Comparison of ENCODE assay signal across 10 cellular contexts in genomic region chr17:67289174-67289876, GRCh38. TPM values are rescaled to one million over a fixed set of nuclear protein-coding genes. Genes with fewer than 3 reads are reported as not detected.
DNase-seq lines count a peak whose midpoint lies in the region; ATAC-seq and TF ChIP-seq lines count a peak whose summit lies in the region.
"Had no signal": no experiment of that assay in that cellular context is flagged by ENCODE, and none has a peak within 500 bp of the region (broad histone marks: within the 10 kb centered on the region; RNA-seq: fewer than 3 reads in every experiment).

No MANE protein-coding gene starts in this region.

- H2BK12ac ChIP-seq in neuronal stem cell (ENCODE audit: low read length), result no peak overlapping the region

- no peaks in the 10 kb centered on the region for H3K27me3 ChIP-seq in neuronal stem cell (ENCODE audit: control insufficient read depth in 3 of 3, insufficient read depth in 3 of 3, low read depth in 1 of 3, low read length in 3 of 3)

- no peaks in the 10 kb centered on the region for H3K9me3 ChIP-seq in neuronal stem cell (replicated peaks in 1 of 2; ENCODE audit: control insufficient read depth in 2 of 2, insufficient read depth in 1 of 2, low read depth in 1 of 2, low read length in 2 of 2)

- H2BK120ac ChIP-seq in neuronal stem cell (ENCODE audit: low read depth, low read length), result no peak overlapping the region

- H2BK5ac ChIP-seq in neuronal stem cell (ENCODE audit: low read length), result no peak overlapping the region

- H3K23ac ChIP-seq in neuronal stem cell (ENCODE audit: low read depth, low read length, poor library complexity), result no peak overlapping the region

- no peaks in the 10 kb centered on the region for H3K79me1 ChIP-seq in neuronal stem cell (ENCODE audit: low read depth, low read length)

- WGBS in neuronal stem cell (ENCODE audit: extremely low coverage in 2 of 2, insufficient read length in 2 of 2, insufficient replicate concordance in 1 of 2), 2 donors, result no CpG with 5 or more reads among the region's 14 CpGs

- H3K4me1 ChIP-seq in neuronal stem cell (ENCODE audit: control insufficient read depth in 2 of 2, insufficient read depth in 1 of 2, low read depth in 1 of 2, low read length in 2 of 2), result no peaks in the 10 kb centered on the region

- POLR2A ChIA-PET in activated CD4-positive, alpha-beta memory T cell treated with anti-CD3 and anti-CD28 coated beads, Interleukin-2, amount 10 ng/mL, durations not matched to agents 7 days and 5 days (lab: Charles Lee), result interaction anchor here (1.1 kb wide), 1 partner anchor 10 kb away, joined by 3 read pairs; no protein-coding TSS in a partner anchor

- H2AK5ac ChIP-seq in neuronal stem cell (ENCODE audit: low read depth, low read length), result no peak overlapping the region

- no peak overlapping the region for H2BK15ac ChIP-seq in neuronal stem cell (ENCODE audit: low read length)

- no peak overlapping the region for H3K27ac Mint-ChIP-seq in activated CD4-positive, alpha-beta memory T cell treated with anti-CD3 and anti-CD28 coated beads, Interleukin-2, amount 10 ng/mL, durations not matched to agents 7 days and 5 days

- no peak overlapping the region for H3K4me2 ChIP-seq in neuronal stem cell (ENCODE audit: insufficient read depth, low read length, poor library complexity, severe bottlenecking)

- H3K27me3 Mint-ChIP-seq in activated CD4-positive, alpha-beta memory T cell treated with anti-CD3 and anti-CD28 coated beads, Interleukin-2, amount 10 ng/mL, durations not matched to agents 7 days and 5 days, result no peaks in the 10 kb centered on the region

- peak overlapping the region; percentile 90 for H2AFZ ChIP-seq in neuronal stem cell (ENCODE audit: low read length)

- no peaks in the 10 kb centered on the region for H3K36me3 ChIP-seq in neuronal stem cell (replicated peaks in 1 of 2; ENCODE audit: control insufficient read depth in 2 of 2, insufficient read depth in 2 of 2, low read length in 2 of 2)

- DNase-seq in AG08395 (ENCODE audit: low spot score) (peak; percentile 73), NCI-H69 (lab: John Stamatoyannopoulos, UW) (peak; percentile 25), fibroblast of pulmonary artery (ENCODE audit: low read depth) (peak; percentile 96), neuronal stem cell (ENCODE audit: low spot score) (no peak), OCI-M2 (lab: John Stamatoyannopoulos, UW; ENCODE audit: unreplicated experiment) (no peak)
- DNase-seq in activated CD4-positive, alpha-beta memory T cell treated with anti-CD3 and anti-CD28 coated beads, Interleukin-2, amount 10 ng/mL, durations not matched to agents 7 days and 5 days, result no peak
- DNase-seq: CD8-positive, alpha-beta memory T cell; GOT3 had no signal

- no peak overlapping the region for H4K91ac ChIP-seq in neuronal stem cell (ENCODE audit: low read depth, low read length, poor library complexity)

- H3K4me3 Mint-ChIP-seq in activated CD4-positive, alpha-beta memory T cell treated with anti-CD3 and anti-CD28 coated beads, Interleukin-2, amount 10 ng/mL, durations not matched to agents 7 days and 5 days, result no peak overlapping the region

- H4K8ac ChIP-seq in neuronal stem cell (ENCODE audit: low read depth, low read length), result no peak overlapping the region

- no peak overlapping the region for H3K4ac ChIP-seq in neuronal stem cell (ENCODE audit: low read length)

- no peak overlapping the region for H3K27ac ChIP-seq in neuronal stem cell (replicated peaks; ENCODE audit: low read length)

- H3K36me3 Mint-ChIP-seq in activated CD4-positive, alpha-beta memory T cell treated with anti-CD3 and anti-CD28 coated beads, Interleukin-2, amount 10 ng/mL, durations not matched to agents 7 days and 5 days (ENCODE audit: low read depth), result no peaks in the 10 kb centered on the region
- H3K36me3 Mint-ChIP-seq: CD8-positive, alpha-beta memory T cell had no signal

- H3K4me1 Mint-ChIP-seq in activated CD4-positive, alpha-beta memory T cell treated with anti-CD3 and anti-CD28 coated beads, Interleukin-2, amount 10 ng/mL, durations not matched to agents 7 days and 5 days, result peaks cover 5% of the 10 kb centered on the region

- no peak overlapping the region for H3K14ac ChIP-seq in neuronal stem cell (ENCODE audit: low read length)

- no peak overlapping the region for H3K9ac ChIP-seq in neuronal stem cell (ENCODE audit: low read depth, low read length, poor library complexity)

- TF ChIP-seq CTCF in fibroblast of pulmonary artery (IDR thresholded peaks at IDR 0.05; ENCODE audit: low read length, missing control alignments), result no peak

- ATAC-seq in GM21737 (IDR thresholded peaks at IDR 0.05; ENCODE audit: unreplicated experiment), result no peak
- ATAC-seq in GM21723 (IDR thresholded peaks at IDR 0.05; ENCODE audit: unreplicated experiment), result no peak

- H3K18ac ChIP-seq in neuronal stem cell (ENCODE audit: low read length), result no peak overlapping the region

- CTCF ChIA-PET in activated CD4-positive, alpha-beta memory T cell treated with anti-CD3 and anti-CD28 coated beads, Interleukin-2, amount 10 ng/mL, durations not matched to agents 7 days and 5 days (lab: Charles Lee), result interaction anchor here (0.7 to 1.5 kb wide), 6 partner anchors 10 to 1682 kb away, joined by 3 to 4 read pairs (median 3); no protein-coding TSS in a partner anchor

- H3K9me3 Mint-ChIP-seq in activated CD4-positive, alpha-beta memory T cell treated with anti-CD3 and anti-CD28 coated beads, Interleukin-2, amount 10 ng/mL, durations not matched to agents 7 days and 5 days, result no peaks in the 10 kb centered on the region
- H3K9me3 Mint-ChIP-seq: CD8-positive, alpha-beta memory T cell had no signal

- no peak overlapping the region for H3K4me3 ChIP-seq in fibroblast of pulmonary artery (replicated peaks; ENCODE audit: low read depth, low read length)
- H3K4me3 ChIP-seq in neuronal stem cell (ENCODE audit: low read length in 2 of 2), result no peak overlapping the region

RNA-seq across cellular contexts. Expression of gene HELZ, which starts 44.3 kb away (rescaled TPM):
- 10.0 TPM for polyA plus RNA-seq in neuronal stem cell (2013, experiment 1 of 2)
- 10.7 TPM for polyA plus RNA-seq in neuronal stem cell (2013, experiment 2 of 2)
- total RNA-seq in activated CD4-positive, alpha-beta memory T cell treated with anti-CD3 and anti-CD28 coated beads, Interleukin-2, amount 10 ng/mL, durations not matched to agents 7 days and 5 days, result 100 to 1,000 TPM in 1 of 2 experiments, 10 to 100 TPM in 1; 98.2 to 109 TPM

Comparison
In these comparisons a context has a peak if more than half of its experiments do, and no peak if none do; other contexts are left out.
1. DNase-seq: peak in AG08395 (single experiment), NCI-H69 (single experiment) and fibroblast of pulmonary artery (single experiment); none in neuronal stem cell (single experiment), activated CD4-positive, alpha-beta memory T cell treated with anti-CD3 and anti-CD28 coated beads, Interleukin-2, amount 10 ng/mL, durations not matched to agents 7 days and 5 days (single experiment) and OCI-M2 (single experiment).